Comparison of ENCODE assay signal across 26 cellular contexts in the genomic region with DNA sequence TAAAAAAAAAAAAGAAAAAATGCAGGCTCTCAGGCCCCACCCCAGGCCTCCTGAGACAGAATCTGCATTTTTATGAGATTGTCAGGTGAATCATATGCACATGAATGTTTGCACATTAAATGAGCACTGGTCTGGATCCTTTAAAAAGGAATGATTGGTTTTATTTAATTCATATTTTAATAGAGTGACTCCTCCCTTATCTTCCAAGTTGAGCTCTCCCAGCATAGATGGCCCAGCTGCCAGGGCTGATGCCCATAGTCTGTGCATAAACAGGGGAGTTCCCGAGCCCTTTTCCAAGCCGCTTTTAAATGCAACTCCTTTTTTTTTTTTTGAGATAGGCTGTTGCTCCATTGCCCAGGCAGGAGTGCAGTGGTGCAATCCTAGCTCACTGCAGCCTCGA.
"Had no signal": no experiment of that assay in that cellular context is flagged by ENCODE, and none has a peak within 500 bp of the region (broad histone marks: within the 10 kb centered on the region; RNA-seq: fewer than 3 reads in every experiment).

No MANE protein-coding gene starts in this region.

- H3K27me3 ChIP-seq: neutrophil, pancreas, right lobe of liver, spleen, suprapubic skin, testis, tibial artery, transverse colon, upper lobe of right lung, uterus had no signal

- H3K4me1 ChIP-seq: pancreas, right lobe of liver, testis, tibial artery, transverse colon had no signal

- H3K4me3 ChIP-seq: pancreas, psoas muscle, right lobe of liver, skin epidermis, smooth muscle cell, spleen, suprapubic skin, testis, tibial artery, transverse colon, upper lobe of right lung, uterus had no signal

- H3K36me3 ChIP-seq: neutrophil, pancreas, right lobe of liver, suprapubic skin, tibial artery, transverse colon, upper lobe of right lung, uterus had no signal

- H3K27ac ChIP-seq: neutrophil, pancreas, psoas muscle, right lobe of liver, skin epidermis, spleen, suprapubic skin, testis, tibial artery, transverse colon, upper lobe of right lung had no signal

- H3K9me3 ChIP-seq: neutrophil, pancreas, psoas muscle, suprapubic skin, testis, tibial artery, uterus had no signal

- DNase-seq: naive thymus-derived CD8-positive, alpha-beta T cell; nephron progenitor cell; nucleus accumbens; pancreas; psoas muscle; right cardiac atrium; right lobe of liver; stimulated activated CD4-positive, alpha-beta T cell treated with anti-CD3 and anti-CD28 coated beads, Interleukin-12 subunit alpha, Interleukin-12 subunit beta, amount 100 ng/mL, for 4 hours; stimulated activated CD4-positive, alpha-beta T cell treated with anti-CD3 and anti-CD28 coated beads, Interleukin-1b, Interleukin-23, amount 100 ng/mL, for 48 hours; stimulated activated CD4-positive, alpha-beta T cell treated with anti-CD3 and anti-CD28 coated beads, Interleukin-4, amount 100 ng/mL, for 1 hour; stimulated activated CD4-positive, alpha-beta T cell treated with anti-CD3 and anti-CD28 coated beads, Interleukin-4, amount 100 ng/mL, for 4 hours; stimulated activated CD8-positive, alpha-beta memory T cell treated with anti-CD3 and anti-CD28 coated beads, Interleukin-4, amount 100 ng/mL, for 48 hours; stimulated activated naive CD4-positive, alpha-beta T cell; stimulated activated naive CD8-positive, alpha-beta T cell treated with anti-CD3 and anti-CD28 coated beads, Interleukin-15, amount 100 ng/mL, for 72 hours; stimulated activated naive CD8-positive, alpha-beta T cell treated with anti-CD3 and anti-CD28 coated beads, Interleukin-15, Interleukin-2, amounts not matched to agents 100 U/mL and 50 U/mL, for 24 hours; substantia nigra; testis; tibial artery; transverse colon; upper lobe of right lung; uterus had no signal
